Comparison of ENCODE assay signal across 35 cellular contexts in genomic region chr14:94690896-94691657, GRCh38.
"Had no signal": no experiment of that assay in that cellular context is flagged by ENCODE, and none has a peak within 500 bp of the region (broad histone marks: within the 10 kb centered on the region; RNA-seq: fewer than 3 reads in every experiment).

No MANE protein-coding gene starts in this region.

- H3K9me3 Mint-ChIP-seq: activated B cell treated with CpG ODN at 0.5 μM for 24 hours; activated CD4-positive, alpha-beta memory T cell treated with anti-CD3 and anti-CD28 coated beads for 36 hours; activated CD4-positive, alpha-beta T cell treated with anti-CD3 and anti-CD28 coated beads, Interleukin-2, amount 10 ng/mL, durations not matched to agents 24 days and 14 days; activated CD8-positive, alpha-beta T cell treated with anti-CD3 and anti-CD28 coated beads for 36 hours; activated naive CD4-positive, alpha-beta T cell treated with anti-CD3 and anti-CD28 coated beads for 36 hours; activated naive CD4-positive, alpha-beta T cell treated with anti-CD3 and anti-CD28 coated beads, Interleukin-2, amount 50 U/mL, for 72 hours; activated naive CD8-positive, alpha-beta T cell treated with anti-CD3 and anti-CD28 coated beads for 36 hours; activated T-cell treated with anti-CD3 and anti-CD28 coated beads, Interleukin-2, amount 50 U/mL, for 4 hours; activated T-cell treated with anti-CD3 and anti-CD28 coated beads, Interleukin-2, amount 50 U/mL, for 72 hours; activated T-helper 1 cell treated with anti-CD3 and anti-CD28 coated beads, Interleukin-12 subunit alpha, Interleukin-12 subunit beta, Interleukin-2, Interleukin-4 antibody, amounts not matched to agents 30 ng/mL and 10 ng/mL and 1 ng/mL, durations not matched to agents 14 hours and 24 hours and 36 hours; activated T-helper 17 cell treated with anti-CD3 and anti-CD28 coated beads, Interleukin-2, amount 50 U/mL, for 72 hours; T-helper 1 cell treated with Interleukin-12 subunit alpha and Interleukin-12 subunit beta and Interleukin-4 antibody, amounts not matched to agents 30 μg/mL and 1 μg/mL, for 36 hours; T-helper 2 cell treated with Interferon-gamma antibody and Interleukin-4, amounts not matched to agents 5 μg/mL and 100 μg/mL, for 36 hours had no signal

- H3K9me3 ChIP-seq: adrenal gland, body of pancreas, breast epithelium had no signal

- H3K36me3 ChIP-seq: adrenal gland, brain microvascular endothelial cell, breast epithelium had no signal

- H3K27me3 ChIP-seq: adrenal gland, body of pancreas, brain microvascular endothelial cell, breast epithelium had no signal

- H3K27ac ChIP-seq: adrenal gland, body of pancreas, brain microvascular endothelial cell, breast epithelium, VCaP had no signal

- ATAC-seq: activated CD8-positive, alpha-beta T cell treated with anti-CD3 and anti-CD28 coated beads for 36 hours; activated naive CD4-positive, alpha-beta T cell treated with anti-CD3 and anti-CD28 coated beads, Interleukin-2, amount 50 U/mL, for 72 hours; activated T-cell treated with anti-CD3 and anti-CD28 coated beads, Interleukin-2, amount 50 U/mL, for 4 hours; activated T-cell treated with anti-CD3 and anti-CD28 coated beads, Interleukin-2, amount 50 U/mL, for 72 hours; activated T-helper 17 cell treated with anti-CD3 and anti-CD28 coated beads, Interleukin-2, amount 50 U/mL, for 72 hours; body of pancreas had no signal

- DNase-seq: activated B cell treated with CpG ODN at 0.5 μM for 24 hours; activated CD4-positive, alpha-beta memory T cell treated with anti-CD3 and anti-CD28 coated beads for 36 hours; activated CD4-positive, alpha-beta T cell treated with anti-CD3 and anti-CD28 coated beads for 4 hours; activated CD4-positive, alpha-beta T cell treated with anti-CD3 and anti-CD28 coated beads, Interleukin-2, amount 10 ng/mL, durations not matched to agents 24 days and 14 days; activated CD4-positive, alpha-beta T cell treated with anti-CD3 and anti-CD28 coated beads, Interleukin-2, amount 50 U/mL, for 1 hour; activated CD4-positive, alpha-beta T cell treated with anti-CD3 and anti-CD28 coated beads, Interleukin-2, amount 50 U/mL, for 4 hours; activated CD4-positive, CD25-positive, alpha-beta regulatory T cell treated with anti-CD3 and anti-CD28 coated beads, Interleukin-2, amount 50 U/mL, for 72 hours; activated CD8-positive, alpha-beta memory T cell treated with anti-CD3 and anti-CD28 coated beads, Interleukin-2, amount 50 U/mL, for 4 hours; activated CD8-positive, alpha-beta T cell treated with anti-CD3 and anti-CD28 coated beads for 36 hours; activated effector memory CD4-positive, alpha-beta T cell treated with anti-CD3 and anti-CD28 coated beads, Interleukin-2, amount 50 U/mL, for 16 hours; activated gamma-delta T cell treated with Interleukin-2 at 50 U/mL for 16 hours; activated naive CD4-positive, alpha-beta T cell; activated naive CD4-positive, alpha-beta T cell treated with anti-CD3 and anti-CD28 coated beads for 36 hours; activated naive CD4-positive, alpha-beta T cell treated with anti-CD3 and anti-CD28 coated beads, Interleukin-2, amount 50 U/mL, for 16 hours; activated naive CD8-positive, alpha-beta T cell treated with anti-CD3 and anti-CD28 coated beads for 36 hours; activated T-cell treated with anti-CD3 and anti-CD28 coated beads for 4 hours; activated T-cell treated with anti-CD3 and anti-CD28 coated beads, Interleukin-2, amount 50 U/mL, for 1 hour; activated T-cell treated with anti-CD3 and anti-CD28 coated beads, Interleukin-2, amount 50 U/mL, for 4 hours; activated T-cell treated with anti-CD3 and anti-CD28 coated beads, Interleukin-2, amount 50 U/mL, for 72 hours; adrenal gland; amniotic stem cell; body of pancreas; brain microvascular endothelial cell; central memory CD4-positive, alpha-beta T cell; SW 1271; T-helper 1 cell; T-helper 2 cell; T-helper 9 cell had no signal

- H3K4me3 ChIP-seq: adrenal gland, body of pancreas, breast epithelium had no signal

- H3K4me1 Mint-ChIP-seq: activated B cell treated with CpG ODN at 0.5 μM for 24 hours; activated CD4-positive, alpha-beta T cell treated with anti-CD3 and anti-CD28 coated beads, Interleukin-2, amount 10 ng/mL, durations not matched to agents 24 days and 14 days; activated T-helper 17 cell treated with anti-CD3 and anti-CD28 coated beads, Interleukin-2, amount 50 U/mL, for 72 hours had no signal

- H3K27ac Mint-ChIP-seq: activated B cell treated with CpG ODN at 0.5 μM for 24 hours; activated CD4-positive, alpha-beta T cell treated with anti-CD3 and anti-CD28 coated beads, Interleukin-2, amount 10 ng/mL, durations not matched to agents 24 days and 14 days; activated CD8-positive, alpha-beta T cell treated with anti-CD3 and anti-CD28 coated beads for 36 hours; activated naive CD4-positive, alpha-beta T cell treated with anti-CD3 and anti-CD28 coated beads for 36 hours; activated naive CD4-positive, alpha-beta T cell treated with anti-CD3 and anti-CD28 coated beads, Interleukin-2, amount 50 U/mL, for 72 hours; activated naive CD8-positive, alpha-beta T cell treated with anti-CD3 and anti-CD28 coated beads for 36 hours; activated T-cell treated with anti-CD3 and anti-CD28 coated beads, Interleukin-2, amount 50 U/mL, for 72 hours; activated T-helper 1 cell treated with anti-CD3 and anti-CD28 coated beads, Interleukin-12 subunit alpha, Interleukin-12 subunit beta, Interleukin-2, Interleukin-4 antibody, amounts not matched to agents 30 ng/mL and 10 ng/mL and 1 ng/mL, durations not matched to agents 14 hours and 24 hours and 36 hours; activated T-helper 17 cell treated with anti-CD3 and anti-CD28 coated beads, Interleukin-2, amount 50 U/mL, for 72 hours; T-helper 1 cell treated with Interleukin-12 subunit alpha and Interleukin-12 subunit beta and Interleukin-4 antibody, amounts not matched to agents 30 μg/mL and 1 μg/mL, for 36 hours; T-helper 2 cell treated with Interferon-gamma antibody and Interleukin-4, amounts not matched to agents 5 μg/mL and 100 μg/mL, for 36 hours had no signal

- H3K4me3 Mint-ChIP-seq: activated B cell treated with CpG ODN at 0.5 μM for 24 hours; activated CD4-positive, alpha-beta memory T cell treated with anti-CD3 and anti-CD28 coated beads for 36 hours; activated CD4-positive, alpha-beta T cell treated with anti-CD3 and anti-CD28 coated beads, Interleukin-2, amount 10 ng/mL, durations not matched to agents 24 days and 14 days; activated CD8-positive, alpha-beta T cell treated with anti-CD3 and anti-CD28 coated beads for 36 hours; activated naive CD4-positive, alpha-beta T cell treated with anti-CD3 and anti-CD28 coated beads for 36 hours; activated naive CD8-positive, alpha-beta T cell treated with anti-CD3 and anti-CD28 coated beads for 36 hours; activated T-cell treated with anti-CD3 and anti-CD28 coated beads, Interleukin-2, amount 50 U/mL, for 4 hours; activated T-cell treated with anti-CD3 and anti-CD28 coated beads, Interleukin-2, amount 50 U/mL, for 72 hours; activated T-helper 1 cell treated with anti-CD3 and anti-CD28 coated beads, Interleukin-12 subunit alpha, Interleukin-12 subunit beta, Interleukin-2, Interleukin-4 antibody, amounts not matched to agents 30 ng/mL and 10 ng/mL and 1 ng/mL, durations not matched to agents 14 hours and 24 hours and 36 hours; activated T-helper 17 cell treated with anti-CD3 and anti-CD28 coated beads, Interleukin-2, amount 50 U/mL, for 72 hours; T-helper 1 cell treated with Interleukin-12 subunit alpha and Interleukin-12 subunit beta and Interleukin-4 antibody, amounts not matched to agents 30 μg/mL and 1 μg/mL, for 36 hours; T-helper 2 cell treated with Interferon-gamma antibody and Interleukin-4, amounts not matched to agents 5 μg/mL and 100 μg/mL, for 36 hours had no signal

- H3K36me3 Mint-ChIP-seq: activated CD4-positive, alpha-beta memory T cell treated with anti-CD3 and anti-CD28 coated beads for 36 hours; activated naive CD4-positive, alpha-beta T cell treated with anti-CD3 and anti-CD28 coated beads, Interleukin-2, amount 50 U/mL, for 72 hours; activated naive CD8-positive, alpha-beta T cell treated with anti-CD3 and anti-CD28 coated beads for 36 hours had no signal
